ENCODE assay signal across 8 cellular contexts in the genomic region with DNA sequence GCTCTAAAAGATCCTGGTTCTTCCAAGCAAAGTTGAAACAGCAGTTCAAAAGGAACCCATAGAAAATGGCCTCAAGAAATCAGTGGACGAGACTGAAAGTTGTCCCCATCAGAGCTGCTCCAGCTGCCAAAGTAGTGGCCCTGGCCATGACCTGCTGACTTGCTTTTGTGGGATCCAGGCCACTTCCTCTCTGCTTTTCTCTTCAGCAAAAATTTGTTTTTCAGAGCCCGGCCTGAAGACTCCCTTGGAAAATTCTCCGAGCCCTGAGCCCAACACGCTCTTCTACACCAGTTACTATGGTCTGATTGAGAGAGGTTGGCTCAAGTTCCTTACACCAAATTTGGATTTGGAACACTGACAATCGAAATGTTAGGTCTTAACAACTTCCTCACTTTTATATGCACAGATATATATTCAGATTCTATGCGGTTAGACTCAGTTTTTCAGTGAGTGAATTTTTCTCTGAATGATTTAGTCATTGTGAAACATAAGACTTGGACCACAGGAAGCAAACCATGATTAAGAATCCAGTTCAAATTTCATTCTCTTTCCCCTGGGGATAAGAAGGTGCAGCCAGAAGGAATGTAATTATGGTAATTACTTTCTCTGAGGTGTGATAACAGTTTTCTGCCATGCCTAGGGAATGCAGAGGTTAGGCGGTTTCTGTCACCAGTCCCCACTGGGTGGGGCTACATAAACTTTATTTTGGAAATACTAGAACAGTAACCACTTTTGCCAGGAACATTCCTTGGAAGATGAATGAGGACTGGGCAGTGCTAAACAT.
DNase-seq lines count a peak whose midpoint lies in the region; ATAC-seq and TF ChIP-seq lines count a peak whose summit lies in the region.

No MANE protein-coding gene starts in this region.

- ATAC-seq in GM18520 (IDR thresholded peaks at IDR 0.05; ENCODE audit: unreplicated experiment) (peak; percentile 30), HG03135 (IDR thresholded peaks at IDR 0.05; ENCODE audit: unreplicated experiment) (peak; percentile 56), omental fat pad (ENCODE audit: low FRiP score) (peak; percentile 54)

- H3K27me3 ChIP-seq in mammary epithelial cell (ENCODE audit: insufficient read depth, low read length), result no peaks in the 10 kb centered on the region

- no peaks in the 10 kb centered on the region for H3K36me3 ChIP-seq in mammary epithelial cell (ENCODE audit: insufficient read depth, low read length)

- peaks cover 38% of the 10 kb centered on the region for H3K4me1 ChIP-seq in mammary epithelial cell (ENCODE audit: insufficient read depth, low read length)

- no peak overlapping the region for H3K4me3 ChIP-seq in mammary epithelial cell (replicated peaks in 1 of 3; ENCODE audit: insufficient read depth in 1 of 3, low read depth in 2 of 3, low read length in 3 of 3)

- H2AFZ ChIP-seq in mammary epithelial cell (ENCODE audit: low read depth, low read length), result no peak overlapping the region

- H3K79me2 ChIP-seq in mammary epithelial cell (ENCODE audit: insufficient read depth, low read length), result no peaks in the 10 kb centered on the region

- H3K9ac ChIP-seq in mammary epithelial cell (ENCODE audit: insufficient read depth, low read length), result no peak overlapping the region

- no peaks in the 10 kb centered on the region for H3K9me3 ChIP-seq in mammary epithelial cell (replicated peaks; ENCODE audit: insufficient read depth, low read length)

- TF ChIP-seq CTCF in mammary epithelial cell (conservative IDR thresholded peaks at IDR 0.05 in 1 of 2, IDR thresholded peaks at IDR 0.05 in 1 of 2; ENCODE audit: extremely low read depth in 1 of 2, insufficient read depth in 1 of 2, low read depth in 1 of 2, low read length in 2 of 2), result no peak
- TF ChIP-seq CTCF in omental fat pad (IDR thresholded peaks at IDR 0.05), result no peak

- dilution Hi-C loops in mammary epithelial cell (cut with HindIII; ENCODE audit: low sequenced_read_pairs), result no loop called here

- CTCF ChIA-PET in mammary epithelial cell (lab: Charles Lee; ENCODE audit: low non-redundant PET), result no interaction called here

- H4K20me1 ChIP-seq in mammary epithelial cell (ENCODE audit: insufficient read depth, low read length), result no peaks in the 10 kb centered on the region

- in situ Hi-C loops in mammary epithelial cell (cut with MboI; ENCODE audit: low sequenced_read_pairs in 2 of 2), result loop anchor here (25.0 kb wide), 3 partner anchors 585 to 860 kb away; no protein-coding TSS in a partner anchor
- in situ Hi-C loops in G401 (cut with HindIII; ENCODE audit: low sequenced_read_pairs), result no loop called here

- peak overlapping the region; percentile 73 for H3K27ac ChIP-seq in mammary epithelial cell (ENCODE audit: insufficient read depth, low read depth, low read length)

- 52% methylated on average over 7 of the region's 7 CpGs for WGBS in mammary epithelial cell (ENCODE audit: low coverage, missing lambda C conversion rate)

- no TSS peak for BruUV-seq in mammary epithelial cell (replicated peaks; lab: Mats Ljungman, UMichigan)

- intact Hi-C loops in mammary epithelial cell (cut with micrococcal nuclease), result no loop called here

- peak overlapping the region; percentile 44 for H3K4me2 ChIP-seq in mammary epithelial cell (ENCODE audit: insufficient read depth, low read depth, low read length)

- DNase-seq in mammary epithelial cell (peak; percentile 67), omental fat pad (ENCODE audit: low spot score) (no peak), NCI-H345 (lab: John Stamatoyannopoulos, UW) (no peak), G401 (ENCODE audit: low spot score) (no peak), GF-D8 (lab: John Stamatoyannopoulos, UW) (no peak)
- no peak for DNase-seq in stimulated activated CD4-positive, alpha-beta T cell treated with anti-CD3 and anti-CD28 coated beads, Interleukin-15, amount 100 ng/mL, for 24 hours
